Comparison of ENCODE assay signal across 8 cellular contexts in the genomic region with DNA sequence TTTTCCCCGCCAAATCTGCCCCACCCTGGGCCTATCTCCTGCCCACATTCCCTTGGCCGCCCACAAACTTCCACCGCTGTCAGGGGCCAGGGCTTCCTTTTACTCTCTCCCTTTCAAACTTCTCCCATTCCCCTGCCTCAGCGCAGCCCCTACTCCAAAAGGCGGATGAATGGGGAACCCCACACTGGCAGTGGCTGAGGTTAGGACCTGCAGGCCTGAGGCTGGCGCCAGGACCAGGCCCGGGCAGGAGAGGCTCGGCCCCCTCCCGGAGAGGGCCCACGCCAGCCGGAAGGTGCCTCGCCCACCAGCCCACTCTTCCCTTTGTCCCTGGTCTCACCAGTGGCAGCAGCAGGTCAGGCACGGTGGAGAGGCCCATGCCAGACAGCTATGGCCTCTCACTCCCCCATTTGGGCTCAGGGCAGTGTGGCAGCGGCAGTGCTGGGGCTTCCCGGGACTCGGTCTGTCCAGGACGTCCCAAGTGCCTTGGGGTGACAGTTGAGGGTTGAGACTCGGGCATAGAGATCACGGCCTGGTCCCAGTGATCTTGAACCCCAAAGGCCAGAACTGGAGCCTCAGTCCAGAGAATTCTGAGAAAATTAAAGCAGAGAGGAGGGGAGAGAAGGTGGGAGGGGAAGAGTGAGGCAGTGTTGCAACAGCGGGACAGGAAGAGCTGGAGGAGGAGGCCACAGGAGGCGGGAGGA. TPM values are rescaled to one million over a fixed set of nuclear protein-coding genes. Genes with fewer than 3 reads are reported as not detected.
DNase-seq lines count a peak whose midpoint lies in the region; ATAC-seq and TF ChIP-seq lines count a peak whose summit lies in the region.

A gene (minus strand): TSS at position 638 of the 701 bp plus-strand sequence. CDS start 262 bp downstream, at position 376.

- peak; percentile 85 for ATAC-seq in body of pancreas
- no peak for ATAC-seq in HG03342 (IDR thresholded peaks at IDR 0.05; ENCODE audit: unreplicated experiment)
- ATAC-seq in HG03354 (IDR thresholded peaks at IDR 0.05; ENCODE audit: poor library complexity, severe bottlenecking, unreplicated experiment): no peak

- H3K27ac ChIP-seq in body of pancreas: peak within 1 kb of the TSS; percentile 88 to 98 (median 94)
- H3K27ac ChIP-seq in iPS DF 6.9 (ENCODE audit: low read length): no peak within 1 kb of the TSS

- H3K36me3 ChIP-seq in body of pancreas (replicated peaks in 1 of 2; ENCODE audit: insufficient read depth in 1 of 2, low read depth in 2 of 2): no peaks in the 10 kb centered on the region
- H3K36me3 ChIP-seq in iPS DF 6.9 (ENCODE audit: control insufficient read depth, insufficient read depth, low read length): no peaks in the 10 kb centered on the region

- H3K4me1 ChIP-seq in body of pancreas (peaks cover 62% of the 10 kb centered on the region), iPS DF 6.9 (ENCODE audit: control insufficient read depth, insufficient read depth, low read length) (peaks cover 20% of the 10 kb centered on the region)

- no peak for TF ChIP-seq CTCF in body of pancreas (IDR thresholded peaks at IDR 0.05)

- in situ Hi-C loops in SK-MEL-5 (cut with HindIII; ENCODE audit: low pct_unique_long_range_greater_than_20kb, low sequenced_read_pairs): no loop called here

- peak; percentile 82 for DNase-seq in AG08396 (ENCODE audit: low spot score)
- DNase-seq in H4 (ENCODE audit: low spot score): peak; percentile 91
- peak; percentile 81 for DNase-seq in SK-MEL-5 (ENCODE audit: low read depth, low spot score)
- DNase-seq in body of pancreas: peak; percentile 73 to 87 (median 80)
- DNase-seq in iPS DF 6.9 (ENCODE audit: low read depth, low spot score): no peak
- DNase-seq in retina: peak; percentile 77

- peak within 1 kb of the TSS; percentile 68 to 90 for H3K4me3 ChIP-seq in body of pancreas
- H3K4me3 ChIP-seq in iPS DF 6.9 (ENCODE audit: low read length): peak within 1 kb of the TSS; percentile 61

- no peaks in the 10 kb centered on the region for H3K27me3 ChIP-seq in body of pancreas
- no peaks in the 10 kb centered on the region for H3K27me3 ChIP-seq in iPS DF 6.9 (ENCODE audit: control insufficient read depth, insufficient read depth, low read length)

- intact Hi-C loops in body of pancreas (cut with DNase I): no loop called here

- 0 to 1% methylated on average over 16 to 21 of the region's 21 CpGs for WGBS in body of pancreas, 2 donors
- no CpG with 5 or more reads among the region's 21 CpGs for WGBS in iPS DF 6.9 (ENCODE audit: insufficient coverage, insufficient read length)

- TF ChIP-seq POLR2A in body of pancreas (IDR thresholded peaks at IDR 0.05): peak in 2 of 3 donors; percentile 63 to 73

- no peaks in the 10 kb centered on the region for H3K9me3 ChIP-seq in body of pancreas
- H3K9me3 ChIP-seq in iPS DF 6.9 (ENCODE audit: control insufficient read depth, insufficient read depth, low read length): no peaks in the 10 kb centered on the region

RNA-seq across cellular contexts. Expression of the gene that starts here (rescaled TPM):
- 320 and 327 TPM in 2 replicates for total RNA-seq in H4 (2014; rRNA removed; shearing (Covaris generic))
- 82.4 and 98.0 TPM in 2 replicates for total RNA-seq in SK-MEL-5 (2014; rRNA removed; shearing (Covaris generic))
- 164 and 178 TPM in 2 replicates for polyA plus RNA-seq in SK-MEL-5 (2015; cell fraction: cytosol; rRNA removed)
- polyA plus RNA-seq in SK-MEL-5 (2015; cell fraction: nucleus; rRNA removed): 45.9 and 50.5 TPM in 2 replicates
- total RNA-seq in body of pancreas: 10 to 100 TPM; 54.5 to 92.0 TPM
